27 cellular contexts compared by ENCODE assay signal in genomic region chr19:51722492-51722891, GRCh38. TPM values are rescaled to one million over a fixed set of nuclear protein-coding genes. Genes with fewer than 3 reads are reported as not detected.
"Had no signal": no experiment of that assay in that cellular context is flagged by ENCODE, and none has a peak within 500 bp of the region (broad histone marks: within the 10 kb centered on the region; RNA-seq: fewer than 3 reads in every experiment).

No MANE protein-coding gene starts in this region.

- DNase-seq: islet precursor cell; left ventricle myocardium inferior; midbrain; mucosa of descending colon; naive thymus-derived CD4-positive, alpha-beta T cell; pancreas; posterior cingulate gyrus; retina; right cardiac atrium; stimulated activated CD4-positive, alpha-beta T cell treated with anti-CD3 and anti-CD28 coated beads, Interleukin-12 subunit alpha, Interleukin-12 subunit beta, amount 100 ng/mL, for 4 hours; stimulated activated CD4-positive, alpha-beta T cell treated with anti-CD3 and anti-CD28 coated beads, Interleukin-15, amount 100 ng/mL, for 24 hours; stimulated activated CD4-positive, alpha-beta T cell treated with anti-CD3 and anti-CD28 coated beads, Interleukin-2, amount 100 ng/mL, for 24 hours; stimulated activated CD4-positive, alpha-beta T cell treated with anti-CD3 and anti-CD28 coated beads, Interleukin-4, amount 100 ng/mL, for 1 hour; stimulated activated naive B cell treated with anti-CD40 and anti-IgM and Interleukin-4, amounts not matched to agents 10 μg/mL and 1 μg/mL and 100 μg/mL, for 72 hours; stimulated activated naive CD8-positive, alpha-beta T cell treated with anti-CD3 and anti-CD28 coated beads, Interleukin-15, Interleukin-2, amounts not matched to agents 100 U/mL and 50 U/mL, for 24 hours; stomach; testis; thyroid gland; transverse colon; upper lobe of left lung; uterus had no signal

- ATAC-seq: mucosa of descending colon; naive thymus-derived CD4-positive, alpha-beta T cell; natural killer cell treated with Interleukin-12 subunit alpha and Interleukin-12 subunit beta and Interleukin-15 and Interleukin-18, amount 100 ng/mL, for 72 hours; pancreas; right cardiac atrium; sciatic nerve; stimulated activated naive B cell treated with anti-CD40 and anti-IgM and Interleukin-4, amounts not matched to agents 10 μg/mL and 1 μg/mL and 100 μg/mL, for 72 hours; stimulated activated naive CD8-positive, alpha-beta T cell treated with anti-CD3 and anti-CD28 coated beads, Interleukin-15, Interleukin-2, amounts not matched to agents 100 U/mL and 50 U/mL, for 24 hours had no signal

- H3K27me3 ChIP-seq: testis had no signal

- H3K4me1 ChIP-seq: pancreas, prostate gland, thyroid gland had no signal

- H3K27ac ChIP-seq: left ventricle myocardium inferior, pancreas, prostate gland, stomach, testis, thyroid gland, transverse colon, upper lobe of left lung, uterus had no signal

- H3K4me3 ChIP-seq: left ventricle myocardium inferior, lung, mucosa of descending colon, pancreas, prostate gland, stomach, testis, thyroid gland, transverse colon, upper lobe of left lung, uterus had no signal

- H3K9me3 ChIP-seq: left ventricle myocardium inferior, mucosa of descending colon, pancreas, prostate gland, stomach, testis, thyroid gland, transverse colon, upper lobe of left lung, uterus had no signal

- H3K36me3 ChIP-seq: left ventricle myocardium inferior, pancreas, prostate gland, stomach, thyroid gland, transverse colon, upper lobe of left lung, uterus had no signal

RNA-seq across cellular contexts. Expression of gene HAS1, which starts 1.3 kb away (rescaled TPM):
- total RNA-seq: kidney epithelial cell; naive thymus-derived CD4-positive, alpha-beta T cell; natural killer cell treated with Interleukin-12 subunit alpha and Interleukin-12 subunit beta and Interleukin-15 and Interleukin-18, amount 100 ng/mL, for 72 hours had no signal

RNA-seq across cellular contexts. Expression of gene FPR1, which starts 29.2 kb away (rescaled TPM):
- total RNA-seq: kidney epithelial cell had no signal

RNA-seq across cellular contexts. Expression of gene FPR2, which starts 38.5 kb away (rescaled TPM):
- total RNA-seq: kidney epithelial cell, myocyte, transverse colon had no signal
